Comparison of ENCODE assay signal across 1 cellular context in the genomic region with DNA sequence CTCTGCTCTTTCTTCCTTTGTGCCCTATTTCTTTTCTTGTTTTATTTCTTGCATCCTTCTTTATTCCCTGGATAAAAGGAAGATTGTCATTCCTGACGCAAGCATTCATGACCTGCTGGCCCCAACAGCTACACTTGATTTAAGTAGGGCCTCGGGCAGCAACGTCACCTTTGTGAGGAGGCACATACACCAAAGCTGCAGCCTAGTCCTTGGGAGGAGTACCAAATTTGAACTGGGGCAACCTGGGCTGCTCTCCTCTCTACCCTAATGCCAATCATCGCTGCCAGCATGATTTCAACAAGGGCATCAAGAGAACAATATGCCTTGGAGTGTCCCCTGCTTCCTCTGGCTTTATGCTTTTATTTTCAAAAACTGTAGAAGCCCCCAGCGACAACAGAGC.
TF ChIP-seq lines count a peak whose summit lies in the region.

No MANE protein-coding gene starts in this region.

TF ChIP-seq in IMR-90, 13 proteins besides CTCF, POLR2A, EP300 and RAD21:
- no peak for TF ChIP-seq CEBPB (IDR thresholded peaks at IDR 0.05; ENCODE audit: low read depth, low read length)
- TF ChIP-seq MAZ (IDR thresholded peaks at IDR 0.05; ENCODE audit: borderline replicate concordance, low read depth, low read length), result no peak
- no peak for TF ChIP-seq FOS (IDR thresholded peaks at IDR 0.05; ENCODE audit: low read depth, low read length)
